ENCODE assay signal across 10 cellular contexts in genomic region chr11:75337195-75337654, GRCh38. TPM values are rescaled to one million over a fixed set of nuclear protein-coding genes. Genes with fewer than 3 reads are reported as not detected.
DNase-seq lines count a peak whose midpoint lies in the region; ATAC-seq and TF ChIP-seq lines count a peak whose summit lies in the region.
"Had no signal": no experiment of that assay in that cellular context is flagged by ENCODE, and none has a peak within 500 bp of the region (broad histone marks: within the 10 kb centered on the region; RNA-seq: fewer than 3 reads in every experiment).

No MANE protein-coding gene starts in this region.

- peak overlapping the region; percentile 57 for H3K4me3 Mint-ChIP-seq in type B pancreatic cell

- H3K4me1 Mint-ChIP-seq in type B pancreatic cell (ENCODE audit: unreplicated experiment), result peaks cover 75% of the 10 kb centered on the region

- peak overlapping the region; percentile 18 for H3K27ac ChIP-seq in brain microvascular endothelial cell
- no peak overlapping the region for H3K27ac ChIP-seq in RWPE1
- H3K27ac ChIP-seq: ascending aorta had no signal

- peaks cover 0 to 13% of the 10 kb centered on the region in 2 donors for H3K36me3 Mint-ChIP-seq in activated naive CD4-positive, alpha-beta T cell treated with anti-CD3 and anti-CD28 coated beads, Interleukin-2, amount 50 U/mL, for 72 hours
- H3K36me3 Mint-ChIP-seq in type B pancreatic cell, result peaks cover 3% of the 10 kb centered on the region

- no peak for TF ChIP-seq CTCF in brain microvascular endothelial cell (IDR thresholded peaks at IDR 0.05; ENCODE audit: low read depth, low read length, missing control alignments)
- TF ChIP-seq CTCF in type B pancreatic cell (conservative IDR thresholded peaks at IDR 0.05), result no peak
- TF ChIP-seq CTCF in RWPE1 (conservative IDR thresholded peaks at IDR 0.05; ENCODE audit: low read depth), result no peak

- H3K36me3 ChIP-seq in brain microvascular endothelial cell (replicated peaks), result no peaks in the 10 kb centered on the region
- H3K36me3 ChIP-seq: ascending aorta had no signal

- in situ Hi-C loops in brain microvascular endothelial cell (cut with HindIII; ENCODE audit: low pct_ligation_motif_present, low sequenced_read_pairs), result no loop called here

- no peaks in the 10 kb centered on the region for H3K27me3 ChIP-seq in brain microvascular endothelial cell (replicated peaks)
- H3K27me3 ChIP-seq: ascending aorta had no signal

- no peaks in the 10 kb centered on the region for H3K27me3 Mint-ChIP-seq in type B pancreatic cell

- H3K27ac Mint-ChIP-seq in activated naive CD4-positive, alpha-beta T cell treated with anti-CD3 and anti-CD28 coated beads, Interleukin-2, amount 50 U/mL, for 72 hours, result peak overlapping the region; percentile 78 to 89
- peak overlapping the region; percentile 66 for H3K27ac Mint-ChIP-seq in type B pancreatic cell

- no peak overlapping the region for H3K4me3 ChIP-seq in brain microvascular endothelial cell (ENCODE audit: low read depth, low read length)
- H3K4me3 ChIP-seq: ascending aorta had no signal

- H3K9me3 Mint-ChIP-seq in activated naive CD4-positive, alpha-beta T cell treated with anti-CD3 and anti-CD28 coated beads, Interleukin-2, amount 50 U/mL, for 72 hours, result no peaks in the 10 kb centered on the region
- H3K9me3 Mint-ChIP-seq in type B pancreatic cell, result no peaks in the 10 kb centered on the region

- POLR2A ChIA-PET in RWPE1 (lab: Yijun Ruan, JAX; ENCODE audit: low non-redundant PET), result no interaction called here

- CTCF ChIA-PET in RWPE1 (lab: Yijun Ruan, JAX), result interaction anchor here (1.0 kb wide), 1 partner anchor 13 kb away, joined by 3 read pairs; no protein-coding TSS in a partner anchor

- no peak for DNase-seq in activated naive CD4-positive, alpha-beta T cell treated with anti-CD3 and anti-CD28 coated beads, Interleukin-2, amount 50 U/mL, for 72 hours (ENCODE audit: low spot score in 2 of 2)
- DNase-seq in activated naive CD4-positive, alpha-beta T cell (lab: John Stamatoyannopoulos, UW), result no peak
- peak; percentile 33 for DNase-seq in brain microvascular endothelial cell
- peak; percentile 20 to 48 for DNase-seq in left colon
- DNase-seq in type B pancreatic cell (ENCODE audit: extremely low spot score, unreplicated experiment), result no peak
- DNase-seq in RWPE1 (ENCODE audit: low spot score), result no peak
- no peak for DNase-seq in stimulated activated CD4-positive, alpha-beta T cell treated with anti-CD3 and anti-CD28 coated beads, Interleukin-2, amount 100 ng/mL, for 24 hours
- DNase-seq: AML-193 had no signal

- intact Hi-C loops in left colon (cut with DNase I, micrococcal nuclease), result no loop called here

- no peak for ATAC-seq in activated naive CD4-positive, alpha-beta T cell treated with anti-CD3 and anti-CD28 coated beads, Interleukin-2, amount 50 U/mL, for 72 hours
- ATAC-seq in left colon, result no peak
- ATAC-seq in HG03095 (IDR thresholded peaks at IDR 0.05; ENCODE audit: unreplicated experiment), result no peak

RNA-seq across cellular contexts. Expression of gene ARRB1, which starts 14.2 kb away (rescaled TPM):
- 10 to 100 TPM; 11.5 to 28.9 TPM for total RNA-seq in activated naive CD4-positive, alpha-beta T cell treated with anti-CD3 and anti-CD28 coated beads, Interleukin-2, amount 50 U/mL, for 72 hours
- total RNA-seq in left colon, result 10 to 100 TPM; 80.5 to 95.4 TPM
- total RNA-seq in type B pancreatic cell (ENCODE audit: low replicate concordance), result 32.7 and 32.8 TPM in 2 replicates

Comparison
In these comparisons a context has a peak if more than half of its experiments do, and no peak if none do; other contexts are left out.
1. DNase-seq: peak in brain microvascular endothelial cell (single experiment) and left colon (2 of 2); none in activated naive CD4-positive, alpha-beta T cell treated with anti-CD3 and anti-CD28 coated beads, Interleukin-2, amount 50 U/mL, for 72 hours (0 of 2), activated naive CD4-positive, alpha-beta T cell (0 of 4), type B pancreatic cell (single experiment), RWPE1 (single experiment) and stimulated activated CD4-positive, alpha-beta T cell treated with anti-CD3 and anti-CD28 coated beads, Interleukin-2, amount 100 ng/mL, for 24 hours (0 of 2).